Comparison of ENCODE assay signal across 19 cellular contexts in the genomic region with DNA sequence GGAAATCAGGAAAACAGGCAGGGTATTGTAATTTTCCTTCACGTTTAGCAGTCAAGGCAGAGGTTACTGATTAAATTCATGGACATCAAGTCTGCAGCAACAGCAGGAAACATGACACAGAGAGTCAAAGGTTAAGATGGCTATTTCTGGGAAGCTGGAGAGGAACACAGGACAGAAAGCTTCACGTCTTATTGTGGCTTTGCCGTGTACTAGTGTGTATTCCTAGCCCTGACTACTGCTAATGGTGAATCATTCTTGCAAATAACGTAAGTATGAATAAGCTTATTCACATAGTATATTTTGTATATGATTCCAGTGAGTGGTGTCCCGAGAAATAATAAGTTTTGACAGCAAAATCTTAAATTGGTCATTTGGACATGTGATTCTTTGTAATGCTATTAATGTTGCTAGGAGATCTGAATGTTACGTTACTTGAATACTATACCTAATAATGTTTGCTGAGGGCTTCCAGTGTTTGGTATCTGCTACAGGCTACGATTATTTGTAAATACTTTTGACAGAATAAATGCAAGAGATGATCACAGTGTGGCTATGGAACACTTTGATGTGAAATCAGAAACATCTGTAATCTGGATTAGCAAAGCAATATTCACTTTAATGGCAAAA.
A peak's percentile ranks its signal among the peaks of the same experiment; 100 is the strongest.
DNase-seq lines count a peak whose midpoint lies in the region; ATAC-seq and TF ChIP-seq lines count a peak whose summit lies in the region.
"Had no signal": no experiment of that assay in that cellular context is flagged by ENCODE, and none has a peak within 500 bp of the region (broad histone marks: within the 10 kb centered on the region; RNA-seq: fewer than 3 reads in every experiment).

No MANE protein-coding gene starts in this region.

- H3K4me3 ChIP-seq in foreskin fibroblast (ENCODE audit: low read depth in 1 of 2, low read length in 2 of 2) = no peak overlapping the region
- H3K4me3 ChIP-seq: body of pancreas, PC-9 had no signal

- H3K9me3 Mint-ChIP-seq in activated naive CD8-positive, alpha-beta T cell treated with anti-CD3 and anti-CD28 coated beads, Interleukin-2, amount 50 U/mL, for 24 hours = no peaks in the 10 kb centered on the region
- H3K9me3 Mint-ChIP-seq: activated B cell treated with CpG ODN at 0.5 μM for 24 hours; nephron progenitor cell; stimulated activated effector memory CD8-positive, alpha-beta T cell treated with anti-CD3 and anti-CD28 coated beads, Interleukin-12 subunit alpha, Interleukin-12 subunit beta, amount 100 ng/mL, for 72 hours; T-cell had no signal

- no peaks in the 10 kb centered on the region for H3K27me3 Mint-ChIP-seq in activated naive CD8-positive, alpha-beta T cell treated with anti-CD3 and anti-CD28 coated beads, Interleukin-2, amount 50 U/mL, for 24 hours
- H3K27me3 Mint-ChIP-seq: activated B cell treated with CpG ODN at 0.5 μM for 24 hours, T-cell had no signal

- no peak for TF ChIP-seq CTCF in foreskin fibroblast (IDR thresholded peaks at IDR 0.05; ENCODE audit: low read depth, low read length)

- ATAC-seq in SK-N-SH treated with all-trans-retinoic acid at 6 μM for 48 hours = peak; percentile 85
- ATAC-seq in activated naive CD8-positive, alpha-beta T cell treated with anti-CD3 and anti-CD28 coated beads, Interleukin-2, amount 50 U/mL, for 24 hours = no peak
- ATAC-seq: body of pancreas; left colon; stimulated activated effector memory CD8-positive, alpha-beta T cell treated with anti-CD3 and anti-CD28 coated beads, Interleukin-12 subunit alpha, Interleukin-12 subunit beta, amount 100 ng/mL, for 72 hours; T-cell had no signal

- no peak overlapping the region for H3K27ac Mint-ChIP-seq in activated naive CD8-positive, alpha-beta T cell treated with anti-CD3 and anti-CD28 coated beads, Interleukin-2, amount 50 U/mL, for 24 hours
- H3K27ac Mint-ChIP-seq: activated B cell treated with CpG ODN at 0.5 μM for 24 hours; nephron progenitor cell; stimulated activated effector memory CD8-positive, alpha-beta T cell treated with anti-CD3 and anti-CD28 coated beads, Interleukin-12 subunit alpha, Interleukin-12 subunit beta, amount 100 ng/mL, for 72 hours; T-cell had no signal

- peak; percentile 74 for DNase-seq in EL
- DNase-seq in foreskin fibroblast = peak; percentile 88 to 89
- peak; percentile 30 for DNase-seq in myocyte (ENCODE audit: low read depth)
- no peak for DNase-seq in activated naive CD8-positive, alpha-beta T cell treated with anti-CD3 and anti-CD28 coated beads, Interleukin-2, amount 50 U/mL, for 24 hours
- DNase-seq in hippocampal formation (lab: John Stamatoyannopoulos, UW) = no peak
- DNase-seq in medulla oblongata (ENCODE audit: extremely low spot score) = no peak
- no peak for DNase-seq in stimulated activated CD4-positive, alpha-beta T cell treated with anti-CD3 and anti-CD28 coated beads, Interleukin-2, amount 100 ng/mL, for 24 hours
- DNase-seq: activated B cell treated with CpG ODN at 0.5 μM for 24 hours; body of pancreas; effector CD4-positive, alpha-beta T cell; left colon; NCI-H187 treated with DMSO at 0.1 percent for 48 hours; NCI-H524; nephron progenitor cell; PC-9; right cardiac atrium; T-cell had no signal

- H3K4me1 Mint-ChIP-seq in activated naive CD8-positive, alpha-beta T cell treated with anti-CD3 and anti-CD28 coated beads, Interleukin-2, amount 50 U/mL, for 24 hours = peaks cover 38% of the 10 kb centered on the region

- H3K4me3 Mint-ChIP-seq in activated naive CD8-positive, alpha-beta T cell treated with anti-CD3 and anti-CD28 coated beads, Interleukin-2, amount 50 U/mL, for 24 hours = no peak overlapping the region
- H3K4me3 Mint-ChIP-seq: activated B cell treated with CpG ODN at 0.5 μM for 24 hours; nephron progenitor cell; stimulated activated effector memory CD8-positive, alpha-beta T cell treated with anti-CD3 and anti-CD28 coated beads, Interleukin-12 subunit alpha, Interleukin-12 subunit beta, amount 100 ng/mL, for 72 hours; T-cell had no signal

- H3K36me3 Mint-ChIP-seq in activated naive CD8-positive, alpha-beta T cell treated with anti-CD3 and anti-CD28 coated beads, Interleukin-2, amount 50 U/mL, for 24 hours (ENCODE audit: low read depth) = no peaks in the 10 kb centered on the region
- H3K36me3 Mint-ChIP-seq: stimulated activated effector memory CD8-positive, alpha-beta T cell treated with anti-CD3 and anti-CD28 coated beads, Interleukin-12 subunit alpha, Interleukin-12 subunit beta, amount 100 ng/mL, for 72 hours had no signal

TF ChIP-seq in SK-N-SH treated with all-trans-retinoic acid at 6 μM for 48 hours, 23 proteins besides CTCF, POLR2A, EP300 and RAD21:
- TF ChIP-seq ARNTL (CRISPR knock-in tag; IDR thresholded peaks at IDR 0.05; ENCODE audit: borderline replicate concordance, low read depth) = no peak
- TF ChIP-seq TOX (CRISPR knock-in tag; IDR thresholded peaks at IDR 0.05; ENCODE audit: borderline replicate concordance) = peak; percentile 82; the same call in 1 of the 2 replicates
- TF ChIP-seq, protein P1, sequence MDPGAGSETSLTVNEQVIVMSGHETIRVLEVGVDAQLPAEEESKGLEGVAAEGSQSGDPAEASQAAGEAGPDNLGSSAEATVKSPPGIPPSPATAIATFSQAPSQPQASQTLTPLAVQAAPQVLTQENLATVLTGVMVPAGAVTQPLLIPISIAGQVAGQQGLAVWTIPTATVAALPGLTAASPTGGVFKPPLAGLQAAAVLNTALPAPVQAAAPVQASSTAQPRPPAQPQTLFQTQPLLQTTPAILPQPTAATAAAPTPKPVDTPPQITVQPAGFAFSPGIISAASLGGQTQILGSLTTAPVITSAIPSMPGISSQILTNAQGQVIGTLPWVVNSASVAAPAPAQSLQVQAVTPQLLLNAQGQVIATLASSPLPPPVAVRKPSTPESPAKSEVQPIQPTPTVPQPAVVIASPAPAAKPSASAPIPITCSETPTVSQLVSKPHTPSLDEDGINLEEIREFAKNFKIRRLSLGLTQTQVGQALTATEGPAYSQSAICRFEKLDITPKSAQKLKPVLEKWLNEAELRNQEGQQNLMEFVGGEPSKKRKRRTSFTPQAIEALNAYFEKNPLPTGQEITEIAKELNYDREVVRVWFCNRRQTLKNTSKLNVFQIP (CRISPR knock-in tag; IDR thresholded peaks at IDR 0.05; ENCODE audit: borderline replicate concordance, low read depth) = peak; percentile 48; the same call in 1 of the 2 replicates
- no peak for TF ChIP-seq ZFP3 (CRISPR knock-in tag; IDR thresholded peaks at IDR 0.05)
- TF ChIP-seq, protein P2, sequence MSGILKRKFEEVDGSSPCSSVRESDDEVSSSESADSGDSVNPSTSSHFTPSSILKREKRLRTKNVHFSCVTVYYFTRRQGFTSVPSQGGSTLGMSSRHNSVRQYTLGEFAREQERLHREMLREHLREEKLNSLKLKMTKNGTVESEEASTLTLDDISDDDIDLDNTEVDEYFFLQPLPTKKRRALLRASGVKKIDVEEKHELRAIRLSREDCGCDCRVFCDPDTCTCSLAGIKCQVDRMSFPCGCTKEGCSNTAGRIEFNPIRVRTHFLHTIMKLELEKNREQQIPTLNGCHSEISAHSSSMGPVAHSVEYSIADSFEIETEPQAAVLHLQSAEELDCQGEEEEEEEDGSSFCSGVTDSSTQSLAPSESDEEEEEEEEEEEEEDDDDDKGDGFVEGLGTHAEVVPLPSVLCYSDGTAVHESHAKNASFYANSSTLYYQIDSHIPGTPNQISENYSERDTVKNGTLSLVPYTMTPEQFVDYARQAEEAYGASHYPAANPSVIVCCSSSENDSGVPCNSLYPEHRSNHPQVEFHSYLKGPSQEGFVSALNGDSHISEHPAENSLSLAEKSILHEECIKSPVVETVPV (CRISPR knock-in tag; IDR thresholded peaks at IDR 0.05) = no peak
- no peak for TF ChIP-seq OSR1 (CRISPR knock-in tag; IDR thresholded peaks at IDR 0.05)

Comparison
In these comparisons a context has a peak if more than half of its experiments do, and no peak if none do; other contexts are left out.
1. DNase-seq: peak in EL (single experiment), foreskin fibroblast (2 of 2) and myocyte (single experiment); none in activated naive CD8-positive, alpha-beta T cell treated with anti-CD3 and anti-CD28 coated beads, Interleukin-2, amount 50 U/mL, for 24 hours (single experiment), hippocampal formation (0 of 2), medulla oblongata (single experiment) and stimulated activated CD4-positive, alpha-beta T cell treated with anti-CD3 and anti-CD28 coated beads, Interleukin-2, amount 100 ng/mL, for 24 hours (0 of 2).